7 cellular contexts compared by ENCODE assay signal in the genomic region with DNA sequence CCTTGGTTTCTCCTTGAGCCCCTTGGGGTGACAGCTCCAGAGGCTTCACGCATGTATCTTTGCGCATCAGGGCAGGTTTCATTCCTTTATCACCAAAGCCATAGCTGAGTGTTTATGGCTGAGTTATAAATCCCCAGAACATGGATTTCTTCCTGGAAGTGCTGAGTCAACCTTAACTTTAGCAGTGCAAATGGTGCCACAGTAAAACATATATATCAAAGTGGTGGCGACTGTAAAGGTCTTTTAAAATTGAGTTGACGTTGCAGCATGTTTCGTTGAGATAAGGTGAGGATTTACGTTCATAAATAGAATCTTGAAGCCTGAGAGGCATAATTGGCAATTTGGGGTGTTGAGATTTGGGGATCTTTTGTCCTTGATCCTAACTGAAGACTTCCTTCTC.
"Had no signal": no experiment of that assay in that cellular context is flagged by ENCODE, and none has a peak within 500 bp of the region (broad histone marks: within the 10 kb centered on the region; RNA-seq: fewer than 3 reads in every experiment).

No MANE protein-coding gene starts in this region.

- H3K27ac ChIP-seq: HL-60, KMS-11 had no signal

- H3K27me3 Mint-ChIP-seq: IgD-negative memory B cell had no signal

- H3K9ac ChIP-seq: KMS-11 had no signal

- H3K27ac Mint-ChIP-seq: IgD-negative memory B cell had no signal

- DNase-seq: IMR-90, KBM-7, KG1 had no signal

- H3K4me2 ChIP-seq: KMS-11 had no signal

- H3K4me3 Mint-ChIP-seq: IgD-negative memory B cell had no signal

- H3K4me1 Mint-ChIP-seq: IgD-negative memory B cell had no signal

- FAIRE-seq: HTR-8/SVneo had no signal
